Comparison of ENCODE assay signal across 12 cellular contexts in the genomic region with DNA sequence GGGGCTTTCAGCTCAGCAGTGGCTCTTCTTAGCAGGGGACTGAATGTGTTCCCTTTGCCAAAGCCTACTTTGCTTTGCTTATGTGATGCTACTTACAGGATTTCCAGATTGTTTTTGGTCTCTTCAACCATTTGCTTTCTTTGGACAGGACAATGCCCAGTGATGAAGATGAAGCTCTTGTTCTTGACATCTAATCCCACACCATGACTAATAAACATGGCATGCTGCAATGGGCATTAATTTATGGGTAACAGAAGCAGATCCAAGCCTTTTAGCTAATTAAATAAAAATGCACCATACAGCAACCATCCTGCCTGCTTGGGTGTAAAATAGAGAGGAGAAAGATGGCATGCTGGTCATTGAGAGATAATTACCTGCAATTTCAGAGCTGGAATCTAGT.
A peak's percentile ranks its signal among the peaks of the same experiment; 100 is the strongest.
DNase-seq lines count a peak whose midpoint lies in the region; ATAC-seq, FAIRE-seq and TF ChIP-seq lines count a peak whose summit lies in the region.
"Had no signal": no experiment of that assay in that cellular context is flagged by ENCODE, and none has a peak within 500 bp of the region (broad histone marks: within the 10 kb centered on the region; RNA-seq: fewer than 3 reads in every experiment).

No MANE protein-coding gene starts in this region.

- no peaks in the 10 kb centered on the region for H3K27me3 ChIP-seq in astrocyte (ENCODE audit: insufficient read depth, low read length)
- H3K27me3 ChIP-seq: Peyer's patch had no signal

- no peaks in the 10 kb centered on the region for H3K27me3 Mint-ChIP-seq in astrocyte (ENCODE audit: low read depth, unreplicated experiment)
- peaks cover 0 to 1% (median 0%) of the 10 kb centered on the region in 5 donors for H3K27me3 Mint-ChIP-seq in naive thymus-derived CD8-positive, alpha-beta T cell

- H2AFZ ChIP-seq in astrocyte (ENCODE audit: low read depth, low read length) = no peak overlapping the region

- DNase-seq in Daoy (ENCODE audit: low read depth) = peak; percentile 58
- peak; percentile 38 for DNase-seq in NCI-H226
- peak; percentile 85 for DNase-seq in astrocyte (ENCODE audit: low read depth)
- DNase-seq in naive thymus-derived CD8-positive, alpha-beta T cell = no peak
- DNase-seq in C1 segment of cervical spinal cord (lab: John Stamatoyannopoulos, UW) = no peak
- DNase-seq in NCI-H187 (lab: John Stamatoyannopoulos, UW) = no peak
- DNase-seq: NCI-H1694, occipital lobe had no signal

- POLR2A ChIA-PET in naive thymus-derived CD8-positive, alpha-beta T cell (lab: Charles Lee) = interaction anchor here (0.5 to 1.6 kb wide), 3 partner anchors 13 to 1722 kb away, joined by 3 to 5 read pairs (median 4); no protein-coding TSS in a partner anchor

- H3K27ac ChIP-seq in astrocyte (ENCODE audit: low read depth, low read length) = peak overlapping the region; percentile 84

- no peak overlapping the region for H3K4me3 ChIP-seq in astrocyte (ENCODE audit: insufficient read depth, low read depth, low read length)
- H3K4me3 ChIP-seq: Peyer's patch, thoracic aorta had no signal

- FAIRE-seq in astrocyte (lab: Jason Lieb, UNC) = no peak

- ATAC-seq in naive thymus-derived CD8-positive, alpha-beta T cell = no peak
- ATAC-seq in GM19351 (IDR thresholded peaks at IDR 0.05; ENCODE audit: unreplicated experiment) (no peak), HG03139 (IDR thresholded peaks at IDR 0.05; ENCODE audit: unreplicated experiment) (no peak)

- peaks cover 58% of the 10 kb centered on the region for H3K4me1 Mint-ChIP-seq in astrocyte (ENCODE audit: low read depth, unreplicated experiment)
- peaks cover 18 to 78% (median 56%) of the 10 kb centered on the region in 4 donors for H3K4me1 Mint-ChIP-seq in naive thymus-derived CD8-positive, alpha-beta T cell

- TF ChIP-seq CTCF in astrocyte (IDR thresholded peaks at IDR 0.05; ENCODE audit: insufficient read depth, low read depth, low read length) = no peak

- H3K27ac Mint-ChIP-seq in astrocyte (ENCODE audit: unreplicated experiment) = no peak overlapping the region
- H3K27ac Mint-ChIP-seq in naive thymus-derived CD8-positive, alpha-beta T cell = peak overlapping the region in 7 of 10 donors; percentile 6 to 98 (median 69)

- peaks cover 57% of the 10 kb centered on the region for H3K4me1 ChIP-seq in astrocyte (ENCODE audit: insufficient read depth, low read length)

- no peaks in the 10 kb centered on the region for H4K20me1 ChIP-seq in astrocyte (ENCODE audit: insufficient read depth, low read length)

- H3K9me3 Mint-ChIP-seq in astrocyte (ENCODE audit: unreplicated experiment) = peaks cover 9% of the 10 kb centered on the region
- H3K9me3 Mint-ChIP-seq in naive thymus-derived CD8-positive, alpha-beta T cell = no peaks in the 10 kb centered on the region

- peaks cover 1% of the 10 kb centered on the region for H3K36me3 Mint-ChIP-seq in astrocyte (ENCODE audit: low read depth, unreplicated experiment)
- H3K36me3 Mint-ChIP-seq in naive thymus-derived CD8-positive, alpha-beta T cell = no peaks in the 10 kb centered on the region

- H3K4me3 Mint-ChIP-seq in astrocyte (ENCODE audit: unreplicated experiment) = no peak overlapping the region
- peak overlapping the region in 1 of 10 donors; percentile 8 for H3K4me3 Mint-ChIP-seq in naive thymus-derived CD8-positive, alpha-beta T cell

- no peaks in the 10 kb centered on the region for H3K9me3 ChIP-seq in astrocyte (ENCODE audit: insufficient read depth, low read depth, low read length)
- H3K9me3 ChIP-seq: Peyer's patch, thoracic aorta had no signal

- peak overlapping the region; percentile 58 for H3K9ac ChIP-seq in astrocyte (ENCODE audit: low read length)

- H3K36me3 ChIP-seq in astrocyte (ENCODE audit: insufficient read depth, low read length) = no peaks in the 10 kb centered on the region
- H3K36me3 ChIP-seq: Peyer's patch, thoracic aorta had no signal

- peak overlapping the region; percentile 19 for H3K4me2 ChIP-seq in astrocyte (ENCODE audit: low read length)

- H3K79me2 ChIP-seq in astrocyte (ENCODE audit: insufficient read depth, low read length) = no peaks in the 10 kb centered on the region

Comparison
In these comparisons a context has a peak if more than half of its experiments do, and no peak if none do; other contexts are left out.
1. DNase-seq: peak in Daoy (single experiment), NCI-H226 (single experiment) and astrocyte (single experiment); none in naive thymus-derived CD8-positive, alpha-beta T cell (0 of 10), C1 segment of cervical spinal cord (0 of 14) and NCI-H187 (0 of 2).